23 cellular contexts compared by ENCODE assay signal in genomic region chr12:57902371-57903042, GRCh38. TPM values are rescaled to one million over a fixed set of nuclear protein-coding genes. Genes with fewer than 3 reads are reported as not detected.
DNase-seq lines count a peak whose midpoint lies in the region; ATAC-seq and TF ChIP-seq lines count a peak whose summit lies in the region.
"Had no signal": no experiment of that assay in that cellular context is flagged by ENCODE, and none has a peak within 500 bp of the region (broad histone marks: within the 10 kb centered on the region; RNA-seq: fewer than 3 reads in every experiment).

No MANE protein-coding gene starts in this region.

- H3K36me3 Mint-ChIP-seq in T-helper 17 cell (ENCODE audit: low read depth): no peaks in the 10 kb centered on the region
- no peaks in the 10 kb centered on the region for H3K36me3 Mint-ChIP-seq in T-cell
- H3K36me3 Mint-ChIP-seq: CD8-positive, alpha-beta memory T cell; neural progenitor cell had no signal

- POLR2A ChIA-PET in T-cell (lab: Charles Lee): no interaction called here

- H2AFZ ChIP-seq in hepatocyte: no peak overlapping the region
- H2AFZ ChIP-seq: GM23338, neural progenitor cell had no signal

- no peaks in the 10 kb centered on the region for H3K36me3 ChIP-seq in hepatocyte (replicated peaks; ENCODE audit: insufficient read depth, low read depth)
- H3K36me3 ChIP-seq: neural progenitor cell had no signal

- H4K20me1 ChIP-seq in hepatocyte (ENCODE audit: insufficient read depth, poor library complexity, severe bottlenecking): no peaks in the 10 kb centered on the region

- no peaks in the 10 kb centered on the region for H3K9me3 ChIP-seq in T-helper 17 cell (ENCODE audit: control insufficient read depth, low read length, poor library complexity, severe bottlenecking)
- H3K9me3 ChIP-seq in hepatocyte (ENCODE audit: low read depth): no peaks in the 10 kb centered on the region
- H3K9me3 ChIP-seq: psoas muscle had no signal

- H3K9me3 Mint-ChIP-seq in T-cell: no peaks in the 10 kb centered on the region
- H3K9me3 Mint-ChIP-seq: activated CD4-positive, alpha-beta T cell treated with anti-CD3 and anti-CD28 coated beads, Interleukin-2, amount 10 ng/mL, durations not matched to agents 24 days and 14 days; activated naive CD8-positive, alpha-beta T cell treated with anti-CD3 and anti-CD28 coated beads, Interleukin-2, amount 50 U/mL, for 24 hours; CD8-positive, alpha-beta memory T cell; GM23338; neural progenitor cell; stimulated activated naive CD8-positive, alpha-beta T cell treated with anti-CD3 and anti-CD28 coated beads, Interleukin-15, Interleukin-2, amounts not matched to agents 100 ng/mL and 50 ng/mL, for 24 hours had no signal

- WGBS in hepatocyte (ENCODE audit: low lambda C conversion rate, missing lambda C conversion rate): 52% methylated on average over 3 of the region's 3 CpGs

- peak overlapping the region; percentile 10 for H3K4me2 ChIP-seq in hepatocyte
- H3K4me2 ChIP-seq: GM23338, neural progenitor cell had no signal

- no peak overlapping the region for H3K4me3 ChIP-seq in HL-60 (replicated peaks; ENCODE audit: insufficient read depth, low read length)
- no peak overlapping the region for H3K4me3 ChIP-seq in hepatocyte
- H3K4me3 ChIP-seq: GM12878, GM23338, neural progenitor cell, psoas muscle had no signal

- H3K27ac Mint-ChIP-seq in T-helper 17 cell (peak overlapping the region; percentile 83), T-cell (peak overlapping the region in 1 of 2 donors; percentile 35)
- H3K27ac Mint-ChIP-seq: activated CD4-positive, alpha-beta T cell treated with anti-CD3 and anti-CD28 coated beads, Interleukin-2, amount 10 ng/mL, durations not matched to agents 24 days and 14 days; activated naive CD8-positive, alpha-beta T cell treated with anti-CD3 and anti-CD28 coated beads, Interleukin-2, amount 50 U/mL, for 24 hours; GM23338; neural progenitor cell; stimulated activated naive CD8-positive, alpha-beta T cell treated with anti-CD3 and anti-CD28 coated beads, Interleukin-15, Interleukin-2, amounts not matched to agents 100 ng/mL and 50 ng/mL, for 24 hours had no signal

- H3K4me3 Mint-ChIP-seq in T-helper 17 cell: no peak overlapping the region
- H3K4me3 Mint-ChIP-seq in T-cell: no peak overlapping the region
- H3K4me3 Mint-ChIP-seq: activated CD4-positive, alpha-beta T cell treated with anti-CD3 and anti-CD28 coated beads, Interleukin-2, amount 10 ng/mL, durations not matched to agents 24 days and 14 days; activated naive CD8-positive, alpha-beta T cell treated with anti-CD3 and anti-CD28 coated beads, Interleukin-2, amount 50 U/mL, for 24 hours; CD8-positive, alpha-beta memory T cell; GM23338; neural progenitor cell; stimulated activated naive CD8-positive, alpha-beta T cell treated with anti-CD3 and anti-CD28 coated beads, Interleukin-15, Interleukin-2, amounts not matched to agents 100 ng/mL and 50 ng/mL, for 24 hours had no signal

- peaks cover 8% of the 10 kb centered on the region for H3K79me2 ChIP-seq in hepatocyte

- H3K4me1 ChIP-seq in hepatocyte (ENCODE audit: insufficient read depth): peaks cover 22% of the 10 kb centered on the region

- CTCF ChIA-PET in T-cell (lab: Charles Lee): interaction anchor here (1.0 to 3.9 kb wide), 10 partner anchors 60 to 146 kb away, joined by 3 to 16 read pairs (median 6); no protein-coding TSS in a partner anchor

- no peak for ATAC-seq in T-helper 17 cell
- no peak for ATAC-seq in HG03135 (IDR thresholded peaks at IDR 0.05; ENCODE audit: unreplicated experiment)
- ATAC-seq in HG02852 (IDR thresholded peaks at IDR 0.05; ENCODE audit: unreplicated experiment): no peak
- ATAC-seq in T-cell (replicated peaks in 1 of 4): no peak
- ATAC-seq: activated naive CD8-positive, alpha-beta T cell treated with anti-CD3 and anti-CD28 coated beads, Interleukin-2, amount 50 U/mL, for 24 hours; GM12878; GM23338; psoas muscle had no signal

- H3K27me3 Mint-ChIP-seq in T-helper 17 cell (peaks cover 23% of the 10 kb centered on the region), T-cell (peaks cover 11 to 14% of the 10 kb centered on the region in 2 donors)

- no peak for TF ChIP-seq CTCF in HL-60 (IDR thresholded peaks at IDR 0.05; ENCODE audit: insufficient read depth, low read length)
- no peak for TF ChIP-seq CTCF in hepatocyte (IDR thresholded peaks at IDR 0.05; ENCODE audit: poor library complexity)

- no peak overlapping the region for H3K27ac ChIP-seq in HL-60 (replicated peaks)
- H3K27ac ChIP-seq in hepatocyte: no peak overlapping the region
- H3K27ac ChIP-seq: neural progenitor cell, psoas muscle had no signal

- H3K4me1 Mint-ChIP-seq in T-helper 17 cell: peaks cover 29% of the 10 kb centered on the region
- peaks cover 30 to 36% (median 33%) of the 10 kb centered on the region in 3 donors for H3K4me1 Mint-ChIP-seq in T-cell

- peak; percentile 40 to 55 for DNase-seq in HL-60 (ENCODE audit: low read depth in 1 of 2, low spot score in 1 of 2)
- no peak for DNase-seq in T-helper 17 cell
- no peak for DNase-seq in hepatocyte (ENCODE audit: low spot score)
- peak; percentile 38 for DNase-seq in renal cortical epithelial cell (ENCODE audit: low read depth)
- no peak for DNase-seq in LoVo (ENCODE audit: low spot score)
- no peak for DNase-seq in T-cell
- DNase-seq: activated CD4-positive, alpha-beta T cell treated with anti-CD3 and anti-CD28 coated beads, Interleukin-2, amount 10 ng/mL, durations not matched to agents 24 days and 14 days; activated naive CD8-positive, alpha-beta T cell treated with anti-CD3 and anti-CD28 coated beads, Interleukin-2, amount 50 U/mL, for 24 hours; CD8-positive, alpha-beta memory T cell; DMS53; effector CD4-positive, alpha-beta T cell; KG1; NCI-H1417; NCI-H2107; psoas muscle; stimulated activated CD4-positive, alpha-beta T cell treated with anti-CD3 and anti-CD28 coated beads, Interleukin-4, amount 100 ng/mL, for 1 hour; SW 1271 had no signal

- H3K9me2 ChIP-seq in hepatocyte (replicated peaks; ENCODE audit: insufficient read depth): no peaks in the 10 kb centered on the region

- H3K27me3 ChIP-seq in HL-60 (ENCODE audit: insufficient read depth, poor library complexity, severe bottlenecking): no peaks in the 10 kb centered on the region
- H3K27me3 ChIP-seq in hepatocyte: no peaks in the 10 kb centered on the region
- H3K27me3 ChIP-seq: neural progenitor cell had no signal

RNA-seq across cellular contexts. Expression of gene ATP23, which starts 38.9 kb away (rescaled TPM):
- total RNA-seq in T-helper 17 cell: 1 to 10 TPM; 4.3 to 6.4 TPM
- 6.8 and 13.7 TPM in 2 replicates for total RNA-seq in hepatocyte
- 6.3 and 9.1 TPM in 2 replicates for polyA plus RNA-seq in hepatocyte
- total RNA-seq in renal cortical epithelial cell: 7.5 and 8.3 TPM in 2 replicates
- 1 to 10 TPM; 3.1 to 9.7 (median 7.7) TPM for total RNA-seq in T-cell

RNA-seq across cellular contexts. Expression of gene CTDSP2, which starts 56.0 kb away (rescaled TPM):
- total RNA-seq in T-helper 17 cell (100 to 1,000 TPM; 114 to 132 TPM), hepatocyte (96.8 and 107 TPM in 2 replicates), renal cortical epithelial cell (16.3 and 81.9 TPM in 2 replicates), T-cell (100 to 1,000 TPM; 132 to 246 (median 234) TPM)
- polyA plus RNA-seq in hepatocyte: 59.3 and 75.9 TPM in 2 replicates

Comparison
In these comparisons a context has a peak if more than half of its experiments do, and no peak if none do; other contexts are left out.
1. DNase-seq: peak in HL-60 (2 of 2) and renal cortical epithelial cell (single experiment); none in T-helper 17 cell (0 of 3), hepatocyte (single experiment), LoVo (single experiment) and T-cell (0 of 34).